8 cellular contexts compared by ENCODE assay signal in genomic region chr19:37977992-37978391, GRCh38.
DNase-seq lines count a peak whose midpoint lies in the region; FAIRE-seq and TF ChIP-seq lines count a peak whose summit lies in the region.
"Had no signal": no experiment of that assay in that cellular context is flagged by ENCODE, and none has a peak within 500 bp of the region (broad histone marks: within the 10 kb centered on the region; RNA-seq: fewer than 3 reads in every experiment).

No MANE protein-coding gene starts in this region.

- no peak for TF ChIP-seq EP300 in stomach (IDR thresholded peaks at IDR 0.05)

- H3K4ac ChIP-seq in trophoblast cell (ENCODE audit: low read depth, low read length), result no peak overlapping the region

- H3K4me1 ChIP-seq in thyroid gland (peaks cover 54 to 59% of the 10 kb centered on the region in 2 donors), trophoblast cell (ENCODE audit: control insufficient read depth in 1 of 2, insufficient read depth in 2 of 2, low read length in 2 of 2) (peaks cover 16 to 26% of the 10 kb centered on the region in 2 experiments), stomach (peaks cover 13 to 38% (median 22%) of the 10 kb centered on the region in 4 donors)

- no peak overlapping the region for H3K14ac ChIP-seq in trophoblast cell (ENCODE audit: low read length)

- H3K79me1 ChIP-seq in trophoblast cell (ENCODE audit: low read length), result peaks cover 6% of the 10 kb centered on the region

- H3K36me3 ChIP-seq in thyroid gland (no peaks in the 10 kb centered on the region), trophoblast cell (ENCODE audit: control insufficient read depth in 1 of 2, insufficient read depth in 2 of 2, low read length in 2 of 2) (peaks cover 0 to 4% of the 10 kb centered on the region in 2 experiments), stomach (peaks cover 0 to 6% (median 0%) of the 10 kb centered on the region in 4 donors)

- H3K23ac ChIP-seq in trophoblast cell (ENCODE audit: low read length), result no peak overlapping the region

- H3K27ac ChIP-seq in thyroid gland (peak overlapping the region; percentile 81 to 82 (median 82)), trophoblast cell (ENCODE audit: low read depth, low read length) (no peak overlapping the region), stomach (peak overlapping the region in 2 of 5 donors; percentile 0 to 14)

- H3K4me2 ChIP-seq in trophoblast cell (ENCODE audit: low read length), result no peak overlapping the region

- intact Hi-C loops in thyroid gland (cut with DNase I), result no loop called here
- intact Hi-C loops in stomach (cut with DNase I; ENCODE audit: low total_unique reads), result no loop called here

- no peak overlapping the region for H2AK5ac ChIP-seq in trophoblast cell (ENCODE audit: low read length)

- H3K9ac ChIP-seq in trophoblast cell (ENCODE audit: low read length), result no peak overlapping the region

- no peak overlapping the region for H4K91ac ChIP-seq in trophoblast cell (ENCODE audit: low read depth, low read length)

- no peak for FAIRE-seq in HTR-8/SVneo (lab: Jason Lieb, UNC)

- in situ Hi-C loops in astrocyte of the spinal cord (cut with HindIII; ENCODE audit: low sequenced_read_pairs), result no loop called here

- H3K18ac ChIP-seq in trophoblast cell (ENCODE audit: low read length), result no peak overlapping the region

- H2BK12ac ChIP-seq in trophoblast cell (ENCODE audit: low read length), result no peak overlapping the region

- no peak for TF ChIP-seq CTCF in astrocyte of the spinal cord (IDR thresholded peaks at IDR 0.05; ENCODE audit: low read depth, low read length)
- no peak for TF ChIP-seq CTCF in thyroid gland (IDR thresholded peaks at IDR 0.05)
- TF ChIP-seq CTCF in stomach (IDR thresholded peaks at IDR 0.05), result no peak

- H2BK5ac ChIP-seq in trophoblast cell (ENCODE audit: low read depth, low read length, poor library complexity), result no peak overlapping the region

- 33 to 42% methylated on average over 7 of the region's 7 CpGs for WGBS in thyroid gland, 2 donors
- no CpG with 5 or more reads among the region's 7 CpGs for WGBS in trophoblast cell (ENCODE audit: extremely low coverage, insufficient coverage, insufficient read length)
- 65 to 76% (median 67%) methylated on average over 7 of the region's 7 CpGs for WGBS in stomach, 5 donors

- DNase-seq in HTR-8/SVneo (ENCODE audit: insufficient read length, low spot score), result peak; percentile 73
- DNase-seq in astrocyte of the spinal cord (ENCODE audit: low read depth, low spot score), result peak; percentile 85
- DNase-seq in kidney glomerular epithelial cell (lab: John Stamatoyannopoulos, UW), result peak; percentile 77
- peak; percentile 23 to 45 for DNase-seq in thyroid gland
- no peak for DNase-seq in DMS114 treated with DMSO at 0.1 percent for 48 hours (lab: John Stamatoyannopoulos, UW; ENCODE audit: unreplicated experiment)
- DNase-seq in trophoblast cell, result no peak
- DNase-seq in stomach, result no peak
- DNase-seq: mucosa of descending colon had no signal

- no peaks in the 10 kb centered on the region for H3K79me2 ChIP-seq in trophoblast cell (ENCODE audit: control insufficient read depth, insufficient read depth, low read length, poor library complexity)

- H3K27me3 ChIP-seq in thyroid gland, result no peaks in the 10 kb centered on the region
- H3K27me3 ChIP-seq in trophoblast cell (ENCODE audit: insufficient read depth, low read length), result no peaks in the 10 kb centered on the region
- H3K27me3 ChIP-seq in stomach, result no peaks in the 10 kb centered on the region

- no peak for TF ChIP-seq POLR2A in thyroid gland (IDR thresholded peaks at IDR 0.05)
- no peak for TF ChIP-seq POLR2A in stomach (IDR thresholded peaks at IDR 0.05)

- H2AFZ ChIP-seq in trophoblast cell (ENCODE audit: insufficient read depth, low read length, poor library complexity), result no peak overlapping the region

- no peak overlapping the region for H2BK120ac ChIP-seq in trophoblast cell (ENCODE audit: insufficient read depth, low read length, poor library complexity)

- H3K4me3 ChIP-seq in astrocyte of the spinal cord (ENCODE audit: low read depth, low read length), result no peak overlapping the region
- no peak overlapping the region for H3K4me3 ChIP-seq in thyroid gland (replicated peaks in 1 of 3)
- H3K4me3 ChIP-seq in trophoblast cell (ENCODE audit: low read depth, low read length), result no peak overlapping the region
- H3K4me3 ChIP-seq in stomach, result no peak overlapping the region
- H3K4me3 ChIP-seq: mucosa of descending colon had no signal

- no peak overlapping the region for H4K12ac ChIP-seq in trophoblast cell (ENCODE audit: low read depth, low read length)

- no peaks in the 10 kb centered on the region for H3K9me3 ChIP-seq in thyroid gland
- H3K9me3 ChIP-seq in trophoblast cell (ENCODE audit: insufficient read depth, low read depth, low read length), result peaks cover 3% of the 10 kb centered on the region
- no peaks in the 10 kb centered on the region for H3K9me3 ChIP-seq in stomach
- H3K9me3 ChIP-seq: mucosa of descending colon had no signal

- H4K8ac ChIP-seq in trophoblast cell (ENCODE audit: low read depth, low read length), result no peak overlapping the region

Comparison
In these comparisons a context has a peak if more than half of its experiments do, and no peak if none do; other contexts are left out.
1. DNase-seq: peak in HTR-8/SVneo (single experiment), astrocyte of the spinal cord (single experiment), kidney glomerular epithelial cell (single experiment) and thyroid gland (2 of 2); none in DMS114 treated with DMSO at 0.1 percent for 48 hours (single experiment), trophoblast cell (0 of 2) and stomach (single experiment).